Comparison of ENCODE assay signal across 1 cellular context in genomic region chr1:153490272-153491051, GRCh38.
A peak's percentile ranks its signal among the peaks of the same experiment; 100 is the strongest.
TF ChIP-seq lines count a peak whose summit lies in the region.

No MANE protein-coding gene starts in this region.

TF ChIP-seq in IMR-90, 13 proteins besides CTCF, POLR2A, EP300 and RAD21:
- TF ChIP-seq CEBPB (IDR thresholded peaks at IDR 0.05; ENCODE audit: low read depth, low read length) (peak; percentile 84), RCOR1 (IDR thresholded peaks at IDR 0.05; ENCODE audit: insufficient replicate concordance, low read length) (peak; percentile 62), FOS (IDR thresholded peaks at IDR 0.05; ENCODE audit: low read depth, low read length) (peak; percentile 64; the same call in 1 of the 2 replicates), MAZ (IDR thresholded peaks at IDR 0.05; ENCODE audit: borderline replicate concordance, low read depth, low read length) (peak; percentile 3; the same call in 1 of the 2 replicates), NFE2L2 (IDR thresholded peaks at IDR 0.05; ENCODE audit: low read depth, low read length) (no peak), BHLHE40 (IDR thresholded peaks at IDR 0.05; ENCODE audit: low read depth, low read length) (no peak)
